In genomic region chr10:33067481-33067880, GRCh38 we compare ENCODE assay signal across 18 cellular contexts.
DNase-seq lines count a peak whose midpoint lies in the region; ATAC-seq and TF ChIP-seq lines count a peak whose summit lies in the region.
"Had no signal": no experiment of that assay in that cellular context is flagged by ENCODE, and none has a peak within 500 bp of the region (broad histone marks: within the 10 kb centered on the region; RNA-seq: fewer than 3 reads in every experiment).

No MANE protein-coding gene starts in this region.

- no peaks in the 10 kb centered on the region for H3K36me3 Mint-ChIP-seq in T-helper 2 cell treated with Interferon-gamma antibody and Interleukin-4, amounts not matched to agents 5 μg/mL and 100 μg/mL, for 36 hours (ENCODE audit: low read depth)

- no peaks in the 10 kb centered on the region for H3K27me3 ChIP-seq in right lobe of liver

- peaks cover 6% of the 10 kb centered on the region for H3K9me3 Mint-ChIP-seq in T-helper 2 cell treated with Interferon-gamma antibody and Interleukin-4, amounts not matched to agents 5 μg/mL and 100 μg/mL, for 36 hours

- no peaks in the 10 kb centered on the region for H3K36me3 ChIP-seq in right lobe of liver

- TF ChIP-seq POLR2A in right lobe of liver (IDR thresholded peaks at IDR 0.05), result no peak

- no peak for ATAC-seq in right lobe of liver
- ATAC-seq: HepG2, Panc1 had no signal

- no peaks in the 10 kb centered on the region for H3K4me1 ChIP-seq in right lobe of liver

- no peak overlapping the region for H3K4me3 ChIP-seq in fibroblast of pulmonary artery (replicated peaks; ENCODE audit: low read depth, low read length)
- H3K4me3 ChIP-seq in right lobe of liver, result no peak overlapping the region
- H3K4me3 ChIP-seq: SK-N-MC had no signal

- intact Hi-C loops in right lobe of liver (cut with DNase I), result no loop called here

- H3K27me3 Mint-ChIP-seq in T-helper 2 cell treated with Interferon-gamma antibody and Interleukin-4, amounts not matched to agents 5 μg/mL and 100 μg/mL, for 36 hours (ENCODE audit: low read depth), result no peaks in the 10 kb centered on the region

- no peak overlapping the region for H3K27ac ChIP-seq in right lobe of liver
- H3K27ac ChIP-seq: C4-2B, KMS-11, SK-N-MC had no signal

- TF ChIP-seq CTCF in fibroblast of pulmonary artery (IDR thresholded peaks at IDR 0.05; ENCODE audit: low read length, missing control alignments) (no peak), right lobe of liver (IDR thresholded peaks at IDR 0.05) (no peak)

- 88% methylated on average over 2 of the region's 2 CpGs for WGBS in right lobe of liver (ENCODE audit: insufficient coverage, low coverage, low lambda C conversion rate, missing lambda C conversion rate)

- DNase-seq in EH (ENCODE audit: low read depth) (peak; percentile 49), amniotic epithelial cell (ENCODE audit: low read depth) (peak; percentile 33), fibroblast of pulmonary artery (ENCODE audit: low read depth) (peak; percentile 29), NCI-H1694 treated with DMSO at 0.1 percent for 48 hours (lab: John Stamatoyannopoulos, UW) (no peak), right lobe of liver (no peak)
- DNase-seq in stimulated activated CD8-positive, alpha-beta memory T cell treated with anti-CD3 and anti-CD28 coated beads, Interleukin-4, amount 100 ng/mL, for 48 hours, result no peak
- no peak for DNase-seq in T-helper 2 cell treated with Interferon-gamma antibody and Interleukin-4, amounts not matched to agents 5 μg/mL and 100 μg/mL, for 36 hours (ENCODE audit: low spot score)
- DNase-seq: DMS 273 treated with DMSO at 0.1 percent for 48 hours, NCI-H1092, NCI-H146, NCI-H2081 treated with DMSO at 0.1 percent for 48 hours, NCI-H2227 treated with DMSO at 0.1 percent for 48 hours, NCI-H524 treated with DMSO at 0.1 percent for 48 hours had no signal

- no peaks in the 10 kb centered on the region for H3K9me3 ChIP-seq in right lobe of liver

- H3K4me3 Mint-ChIP-seq in T-helper 2 cell treated with Interferon-gamma antibody and Interleukin-4, amounts not matched to agents 5 μg/mL and 100 μg/mL, for 36 hours, result no peak overlapping the region

- H3K4me1 Mint-ChIP-seq in T-helper 2 cell treated with Interferon-gamma antibody and Interleukin-4, amounts not matched to agents 5 μg/mL and 100 μg/mL, for 36 hours (ENCODE audit: low read depth), result peaks cover 1% of the 10 kb centered on the region

- no peak overlapping the region for H3K27ac Mint-ChIP-seq in T-helper 2 cell treated with Interferon-gamma antibody and Interleukin-4, amounts not matched to agents 5 μg/mL and 100 μg/mL, for 36 hours

Comparison
In these comparisons a context has a peak if more than half of its experiments do, and no peak if none do; other contexts are left out.
1. DNase-seq: peak in EH (single experiment), amniotic epithelial cell (single experiment) and fibroblast of pulmonary artery (single experiment); none in stimulated activated CD8-positive, alpha-beta memory T cell treated with anti-CD3 and anti-CD28 coated beads, Interleukin-4, amount 100 ng/mL, for 48 hours (single experiment), NCI-H1694 treated with DMSO at 0.1 percent for 48 hours (single experiment), right lobe of liver (0 of 3) and T-helper 2 cell treated with Interferon-gamma antibody and Interleukin-4, amounts not matched to agents 5 μg/mL and 100 μg/mL, for 36 hours (single experiment).